19 cellular contexts compared by ENCODE assay signal in the genomic region with DNA sequence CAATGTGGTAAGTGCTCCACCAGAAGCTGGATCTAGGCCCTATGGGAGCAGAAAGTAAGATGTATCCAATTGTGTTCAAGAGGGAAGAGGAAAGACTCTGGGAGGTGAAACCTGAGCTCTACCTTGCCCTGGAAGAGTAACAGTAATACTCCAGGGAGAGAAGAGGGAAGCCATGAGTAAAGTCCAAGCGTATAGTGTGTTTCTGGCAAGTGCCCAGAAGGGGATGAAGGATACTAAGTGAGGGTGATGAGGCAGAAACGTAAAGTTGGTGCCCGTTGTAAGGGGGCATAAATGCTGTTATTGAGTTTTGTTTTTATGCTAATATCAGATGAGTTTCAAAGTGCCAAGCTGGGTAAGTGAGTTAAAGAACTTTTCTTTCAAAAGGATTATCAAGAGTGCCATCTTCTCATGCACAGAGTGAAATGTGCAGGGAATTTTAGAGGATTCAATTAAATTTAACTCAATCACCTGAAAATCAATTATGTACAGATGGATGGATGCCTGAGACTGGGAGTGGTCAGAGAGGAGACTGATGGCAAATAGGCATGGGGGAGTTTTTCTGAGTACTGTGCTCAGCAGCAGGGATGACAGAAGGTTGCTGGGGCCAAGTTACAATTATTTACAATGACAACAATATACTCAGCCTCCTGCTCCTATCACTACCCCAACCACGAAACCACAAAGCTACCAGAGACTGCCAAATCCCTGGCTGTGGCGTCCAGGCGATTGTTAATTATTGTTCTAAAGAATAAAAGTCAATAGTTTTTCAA.
A peak's percentile ranks its signal among the peaks of the same experiment; 100 is the strongest.
DNase-seq lines count a peak whose midpoint lies in the region; ATAC-seq and TF ChIP-seq lines count a peak whose summit lies in the region.
"Had no signal": no experiment of that assay in that cellular context is flagged by ENCODE, and none has a peak within 500 bp of the region (broad histone marks: within the 10 kb centered on the region; RNA-seq: fewer than 3 reads in every experiment).

No MANE protein-coding gene starts in this region.

- no peak overlapping the region for H3K4me3 ChIP-seq in SK-N-SH (ENCODE audit: low read depth in 2 of 2, low read length in 1 of 2)
- no peak overlapping the region for H3K4me3 ChIP-seq in fibroblast of pulmonary artery (replicated peaks; ENCODE audit: low read depth, low read length)
- H3K4me3 ChIP-seq: BLaER1, heart right ventricle, vagina had no signal

- H4K20me1 ChIP-seq in SK-N-SH (ENCODE audit: insufficient read depth) = no peaks in the 10 kb centered on the region
- H4K20me1 ChIP-seq: BLaER1 had no signal

- no peaks in the 10 kb centered on the region for H3K27me3 Mint-ChIP-seq in activated naive CD8-positive, alpha-beta T cell treated with anti-CD3 and anti-CD28 coated beads for 36 hours

- H3K36me3 Mint-ChIP-seq in activated naive CD8-positive, alpha-beta T cell treated with anti-CD3 and anti-CD28 coated beads for 36 hours = peaks cover 2% of the 10 kb centered on the region

- TF ChIP-seq EP300 in SK-N-SH (IDR thresholded peaks at IDR 0.05; ENCODE audit: borderline replicate concordance in 1 of 2, low read depth in 1 of 2, low read length in 1 of 2) = no peak; a peak in 1 of 4 replicates

- POLR2A ChIA-PET in SK-N-SH (lab: Yijun Ruan, JAX) = interaction anchor here (0.8 to 1.1 kb wide), 2 partner anchors 10 to 203 kb away, joined by 3 to 4 read pairs; a partner anchor contains a TSS

- peak overlapping the region in 1 of 2 experiments; percentile 55; a peak in 1 of 4 replicates for H3K27ac ChIP-seq in SK-N-SH (ENCODE audit: low read depth in 2 of 2, low read length in 1 of 2)
- H3K27ac ChIP-seq: BLaER1, heart right ventricle, vagina had no signal

- H3K4me3 Mint-ChIP-seq in activated naive CD8-positive, alpha-beta T cell treated with anti-CD3 and anti-CD28 coated beads for 36 hours = no peak overlapping the region
- H3K4me3 Mint-ChIP-seq: nephron; stimulated activated naive B cell treated with anti-CD40 and anti-IgM and Interleukin-4, amounts not matched to agents 10 μg/mL and 1 μg/mL and 100 μg/mL, for 72 hours had no signal

- no peak overlapping the region for H3K4me2 ChIP-seq in SK-N-SH
- H3K4me2 ChIP-seq: BLaER1 had no signal

- DNase-seq in AG20443 (ENCODE audit: low spot score) (peak; percentile 25), HT-29 (ENCODE audit: low spot score) (peak; percentile 53), SK-N-SH (no peak), fibroblast of pulmonary artery (ENCODE audit: low read depth) (peak; percentile 70), left colon (no peak)
- DNase-seq in activated naive CD8-positive, alpha-beta T cell treated with anti-CD3 and anti-CD28 coated beads for 36 hours = no peak
- DNase-seq: activated CD8-positive, alpha-beta memory T cell treated with anti-CD3 and anti-CD28 coated beads for 24 hours; activated effector memory CD4-positive, alpha-beta T cell treated with anti-CD3 and anti-CD28 coated beads, Interleukin-2, amount 50 U/mL, for 16 hours; heart right ventricle; NCI-H1436; right cardiac atrium; stimulated activated CD4-positive, alpha-beta T cell treated with anti-CD3 and anti-CD28 coated beads, Interleukin-4, amount 100 ng/mL, for 24 hours; stimulated activated naive B cell treated with anti-CD40 and anti-IgM and Interleukin-4, amounts not matched to agents 10 μg/mL and 1 μg/mL and 100 μg/mL, for 72 hours had no signal

- H2AFZ ChIP-seq in SK-N-SH (ENCODE audit: low read depth) = no peak overlapping the region

- no peaks in the 10 kb centered on the region for H3K9me2 ChIP-seq in SK-N-SH

- no peaks in the 10 kb centered on the region for H3F3A ChIP-seq in SK-N-SH (replicated peaks; ENCODE audit: insufficient read depth)

- intact Hi-C loops in left colon (cut with DNase I, micrococcal nuclease) = no loop called here

- H3K9me3 ChIP-seq in SK-N-SH = no peaks in the 10 kb centered on the region
- H3K9me3 ChIP-seq: heart right ventricle, vagina had no signal

- WGBS in SK-N-SH (ENCODE audit: low lambda C conversion rate) = 42% methylated on average over 6 of the region's 6 CpGs

- no peaks in the 10 kb centered on the region for H3K27me3 ChIP-seq in SK-N-SH (ENCODE audit: insufficient read depth)
- H3K27me3 ChIP-seq: BLaER1, vagina had no signal

- peaks cover 0 to 22% of the 10 kb centered on the region in 2 experiments; a peak in 2 of 4 replicates for H3K4me1 ChIP-seq in SK-N-SH (ENCODE audit: control insufficient read depth in 1 of 2, insufficient read depth in 2 of 2, low read depth in 1 of 2, low read length in 1 of 2)
- H3K4me1 ChIP-seq: BLaER1, heart right ventricle, vagina had no signal

- peaks cover 6% of the 10 kb centered on the region for H3K4me1 Mint-ChIP-seq in activated naive CD8-positive, alpha-beta T cell treated with anti-CD3 and anti-CD28 coated beads for 36 hours
- H3K4me1 Mint-ChIP-seq: nephron; stimulated activated naive B cell treated with anti-CD40 and anti-IgM and Interleukin-4, amounts not matched to agents 10 μg/mL and 1 μg/mL and 100 μg/mL, for 72 hours had no signal

- TF ChIP-seq CTCF in SK-N-SH (IDR thresholded peaks at IDR 0.05) = no peak
- TF ChIP-seq CTCF in fibroblast of pulmonary artery (IDR thresholded peaks at IDR 0.05; ENCODE audit: low read length, missing control alignments) = no peak

- ATAC-seq in left colon (no peak), GM19395 (IDR thresholded peaks at IDR 0.05; ENCODE audit: unreplicated experiment) (no peak), HG02852 (IDR thresholded peaks at IDR 0.05; ENCODE audit: unreplicated experiment) (no peak)
- ATAC-seq: HCT116; heart right ventricle; right cardiac atrium; stimulated activated naive B cell treated with anti-CD40 and anti-IgM and Interleukin-4, amounts not matched to agents 10 μg/mL and 1 μg/mL and 100 μg/mL, for 72 hours had no signal

- H3K9me3 Mint-ChIP-seq in activated naive CD8-positive, alpha-beta T cell treated with anti-CD3 and anti-CD28 coated beads for 36 hours = peaks cover 2% of the 10 kb centered on the region

- TF ChIP-seq RAD21 in SK-N-SH (IDR thresholded peaks at IDR 0.05; ENCODE audit: low read length) = no peak

- no peaks in the 10 kb centered on the region for H3K79me2 ChIP-seq in SK-N-SH (ENCODE audit: insufficient read depth)

- no peak overlapping the region for H3K27ac Mint-ChIP-seq in activated naive CD8-positive, alpha-beta T cell treated with anti-CD3 and anti-CD28 coated beads for 36 hours
- H3K27ac Mint-ChIP-seq: stimulated activated naive B cell treated with anti-CD40 and anti-IgM and Interleukin-4, amounts not matched to agents 10 μg/mL and 1 μg/mL and 100 μg/mL, for 72 hours had no signal

- H3K36me3 ChIP-seq in SK-N-SH (replicated peaks in 1 of 2; ENCODE audit: control insufficient read depth in 1 of 2, insufficient read depth in 2 of 2, low read length in 1 of 2) = no peaks in the 10 kb centered on the region
- H3K36me3 ChIP-seq: BLaER1, heart right ventricle, vagina had no signal

- no peak overlapping the region for H3K9ac ChIP-seq in SK-N-SH
- H3K9ac ChIP-seq: BLaER1 had no signal

- CTCF ChIA-PET in SK-N-SH (lab: Yijun Ruan, JAX) = interaction anchor here (0.7 to 2.2 kb wide), 6 partner anchors 10 to 244 kb away, joined by 3 to 12 read pairs (median 3); no protein-coding TSS in a partner anchor

TF ChIP-seq in SK-N-SH, 30 proteins besides CTCF, POLR2A, EP300 and RAD21:
- TF ChIP-seq GATA2 (CRISPR knock-in tag; IDR thresholded peaks at IDR 0.05) = 0 out of 2 replicates have a peak, but pooled peaks have one; percentile 21
- TF ChIP-seq, protein P1, sequence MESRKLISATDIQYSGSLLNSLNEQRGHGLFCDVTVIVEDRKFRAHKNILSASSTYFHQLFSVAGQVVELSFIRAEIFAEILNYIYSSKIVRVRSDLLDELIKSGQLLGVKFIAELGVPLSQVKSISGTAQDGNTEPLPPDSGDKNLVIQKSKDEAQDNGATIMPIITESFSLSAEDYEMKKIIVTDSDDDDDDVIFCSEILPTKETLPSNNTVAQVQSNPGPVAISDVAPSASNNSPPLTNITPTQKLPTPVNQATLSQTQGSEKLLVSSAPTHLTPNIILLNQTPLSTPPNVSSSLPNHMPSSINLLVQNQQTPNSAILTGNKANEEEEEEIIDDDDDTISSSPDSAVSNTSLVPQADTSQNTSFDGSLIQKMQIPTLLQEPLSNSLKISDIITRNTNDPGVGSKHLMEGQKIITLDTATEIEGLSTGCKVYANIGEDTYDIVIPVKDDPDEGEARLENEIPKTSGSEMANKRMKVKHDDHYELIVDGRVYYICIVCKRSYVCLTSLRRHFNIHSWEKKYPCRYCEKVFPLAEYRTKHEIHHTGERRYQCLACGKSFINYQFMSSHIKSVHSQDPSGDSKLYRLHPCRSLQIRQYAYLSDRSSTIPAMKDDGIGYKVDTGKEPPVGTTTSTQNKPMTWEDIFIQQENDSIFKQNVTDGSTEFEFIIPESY (IDR thresholded peaks at IDR 0.05; ENCODE audit: borderline replicate concordance, low read depth) = no peak
- TF ChIP-seq EZH2phosphoT487 (IDR thresholded peaks at IDR 0.05; ENCODE audit: borderline replicate concordance, low read depth) = no peak
- TF ChIP-seq, protein P2, sequence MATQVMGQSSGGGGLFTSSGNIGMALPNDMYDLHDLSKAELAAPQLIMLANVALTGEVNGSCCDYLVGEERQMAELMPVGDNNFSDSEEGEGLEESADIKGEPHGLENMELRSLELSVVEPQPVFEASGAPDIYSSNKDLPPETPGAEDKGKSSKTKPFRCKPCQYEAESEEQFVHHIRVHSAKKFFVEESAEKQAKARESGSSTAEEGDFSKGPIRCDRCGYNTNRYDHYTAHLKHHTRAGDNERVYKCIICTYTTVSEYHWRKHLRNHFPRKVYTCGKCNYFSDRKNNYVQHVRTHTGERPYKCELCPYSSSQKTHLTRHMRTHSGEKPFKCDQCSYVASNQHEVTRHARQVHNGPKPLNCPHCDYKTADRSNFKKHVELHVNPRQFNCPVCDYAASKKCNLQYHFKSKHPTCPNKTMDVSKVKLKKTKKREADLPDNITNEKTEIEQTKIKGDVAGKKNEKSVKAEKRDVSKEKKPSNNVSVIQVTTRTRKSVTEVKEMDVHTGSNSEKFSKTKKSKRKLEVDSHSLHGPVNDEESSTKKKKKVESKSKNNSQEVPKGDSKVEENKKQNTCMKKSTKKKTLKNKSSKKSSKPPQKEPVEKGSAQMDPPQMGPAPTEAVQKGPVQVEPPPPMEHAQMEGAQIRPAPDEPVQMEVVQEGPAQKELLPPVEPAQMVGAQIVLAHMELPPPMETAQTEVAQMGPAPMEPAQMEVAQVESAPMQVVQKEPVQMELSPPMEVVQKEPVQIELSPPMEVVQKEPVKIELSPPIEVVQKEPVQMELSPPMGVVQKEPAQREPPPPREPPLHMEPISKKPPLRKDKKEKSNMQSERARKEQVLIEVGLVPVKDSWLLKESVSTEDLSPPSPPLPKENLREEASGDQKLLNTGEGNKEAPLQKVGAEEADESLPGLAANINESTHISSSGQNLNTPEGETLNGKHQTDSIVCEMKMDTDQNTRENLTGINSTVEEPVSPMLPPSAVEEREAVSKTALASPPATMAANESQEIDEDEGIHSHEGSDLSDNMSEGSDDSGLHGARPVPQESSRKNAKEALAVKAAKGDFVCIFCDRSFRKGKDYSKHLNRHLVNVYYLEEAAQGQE (IDR thresholded peaks at IDR 0.05; ENCODE audit: low read depth, low read length) = no peak
- TF ChIP-seq RCOR1 (IDR thresholded peaks at IDR 0.05; ENCODE audit: low read length) = peak; percentile 63; the same call in 1 of the 2 replicates
TF ChIP-seq in SK-N-SH: peak in this region for 2.

Comparison
In these comparisons a context has a peak if more than half of its experiments do, and no peak if none do; other contexts are left out.
1. DNase-seq: peak in AG20443 (single experiment), HT-29 (single experiment) and fibroblast of pulmonary artery (single experiment); none in SK-N-SH (single experiment), left colon (0 of 2) and activated naive CD8-positive, alpha-beta T cell treated with anti-CD3 and anti-CD28 coated beads for 36 hours (single experiment).